In genomic region chr10:93596539-93596938, GRCh38 we compare ENCODE assay signal across 1 cellular context.
TF ChIP-seq lines count a peak whose summit lies in the region.

No MANE protein-coding gene starts in this region.

TF ChIP-seq in H1, 55 proteins besides CTCF, POLR2A, EP300 and RAD21:
- TF ChIP-seq KDM4A (IDR thresholded peaks at IDR 0.05; ENCODE audit: low read depth, low read length, severe bottlenecking) (no peak), CREB1 (IDR thresholded peaks at IDR 0.05) (no peak), ZNF274 (IDR thresholded peaks at IDR 0.05; ENCODE audit: borderline replicate concordance, extremely low read depth, low read length) (no peak), POU5F1 (IDR thresholded peaks at IDR 0.05; ENCODE audit: low read depth, low read length) (no peak), CBX8 (IDR thresholded peaks at IDR 0.05; ENCODE audit: borderline replicate concordance, low read depth, low read length) (no peak), NRF1 (IDR thresholded peaks at IDR 0.05; ENCODE audit: low read depth, low read length) (no peak), EZH2 (IDR thresholded peaks at IDR 0.05; ENCODE audit: low read depth, low read length, severe bottlenecking) (peak; percentile 35), SAP30 (IDR thresholded peaks at IDR 0.05; ENCODE audit: insufficient read depth, insufficient replicate concordance, low read length) (no peak), MAX (IDR thresholded peaks at IDR 0.05) (peak; percentile 50; the same call in 1 of the 2 replicates), YY1 (IDR thresholded peaks at IDR 0.05; ENCODE audit: low read depth, low read length) (no peak), SIN3A (conservative IDR thresholded peaks at IDR 0.05 in 1 of 2, IDR thresholded peaks at IDR 0.05 in 1 of 2; ENCODE audit: low read depth in 1 of 2, low read length in 2 of 2) (no peak), RXRA (IDR thresholded peaks at IDR 0.05; ENCODE audit: insufficient read depth, low read depth, low read length) (no peak), SP4 (IDR thresholded peaks at IDR 0.05; ENCODE audit: low read length) (no peak)
